2 cellular contexts compared by ENCODE assay signal in the genomic region with DNA sequence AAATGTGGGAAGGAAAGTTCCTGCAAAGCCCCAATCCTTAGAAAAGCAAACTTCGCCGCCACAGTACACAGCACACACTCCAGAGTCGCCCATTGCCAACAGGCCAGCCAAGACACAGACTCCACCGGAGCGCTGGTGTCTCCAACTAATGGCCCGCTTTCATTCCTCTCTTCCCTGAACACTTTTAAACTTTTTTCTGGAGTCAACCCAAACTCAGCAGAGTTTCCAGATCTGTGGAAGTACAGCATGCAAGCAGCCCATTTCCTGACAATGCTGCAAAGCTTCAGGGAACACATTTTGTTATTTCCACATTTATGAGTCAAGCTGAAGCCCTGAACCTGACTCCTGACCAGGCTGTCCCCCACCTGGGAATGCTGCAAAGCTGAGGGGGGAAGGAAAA.
TF ChIP-seq lines count a peak whose summit lies in the region.

No MANE protein-coding gene starts in this region.

TF ChIP-seq in GM23338, 12 proteins besides CTCF, POLR2A, EP300 and RAD21 (continued from another document):
- TF ChIP-seq, protein P1, sequence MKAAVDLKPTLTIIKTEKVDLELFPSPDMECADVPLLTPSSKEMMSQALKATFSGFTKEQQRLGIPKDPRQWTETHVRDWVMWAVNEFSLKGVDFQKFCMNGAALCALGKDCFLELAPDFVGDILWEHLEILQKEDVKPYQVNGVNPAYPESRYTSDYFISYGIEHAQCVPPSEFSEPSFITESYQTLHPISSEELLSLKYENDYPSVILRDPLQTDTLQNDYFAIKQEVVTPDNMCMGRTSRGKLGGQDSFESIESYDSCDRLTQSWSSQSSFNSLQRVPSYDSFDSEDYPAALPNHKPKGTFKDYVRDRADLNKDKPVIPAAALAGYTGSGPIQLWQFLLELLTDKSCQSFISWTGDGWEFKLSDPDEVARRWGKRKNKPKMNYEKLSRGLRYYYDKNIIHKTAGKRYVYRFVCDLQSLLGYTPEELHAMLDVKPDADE (IDR thresholded peaks at IDR 0.05): no peak
- TF ChIP-seq ZNF331 (CRISPR knock-in tag; IDR thresholded peaks at IDR 0.05; ENCODE audit: low read depth): no peak
- no peak for TF ChIP-seq NANOG (IDR thresholded peaks at IDR 0.05; ENCODE audit: borderline replicate concordance)
- TF ChIP-seq, protein P2, sequence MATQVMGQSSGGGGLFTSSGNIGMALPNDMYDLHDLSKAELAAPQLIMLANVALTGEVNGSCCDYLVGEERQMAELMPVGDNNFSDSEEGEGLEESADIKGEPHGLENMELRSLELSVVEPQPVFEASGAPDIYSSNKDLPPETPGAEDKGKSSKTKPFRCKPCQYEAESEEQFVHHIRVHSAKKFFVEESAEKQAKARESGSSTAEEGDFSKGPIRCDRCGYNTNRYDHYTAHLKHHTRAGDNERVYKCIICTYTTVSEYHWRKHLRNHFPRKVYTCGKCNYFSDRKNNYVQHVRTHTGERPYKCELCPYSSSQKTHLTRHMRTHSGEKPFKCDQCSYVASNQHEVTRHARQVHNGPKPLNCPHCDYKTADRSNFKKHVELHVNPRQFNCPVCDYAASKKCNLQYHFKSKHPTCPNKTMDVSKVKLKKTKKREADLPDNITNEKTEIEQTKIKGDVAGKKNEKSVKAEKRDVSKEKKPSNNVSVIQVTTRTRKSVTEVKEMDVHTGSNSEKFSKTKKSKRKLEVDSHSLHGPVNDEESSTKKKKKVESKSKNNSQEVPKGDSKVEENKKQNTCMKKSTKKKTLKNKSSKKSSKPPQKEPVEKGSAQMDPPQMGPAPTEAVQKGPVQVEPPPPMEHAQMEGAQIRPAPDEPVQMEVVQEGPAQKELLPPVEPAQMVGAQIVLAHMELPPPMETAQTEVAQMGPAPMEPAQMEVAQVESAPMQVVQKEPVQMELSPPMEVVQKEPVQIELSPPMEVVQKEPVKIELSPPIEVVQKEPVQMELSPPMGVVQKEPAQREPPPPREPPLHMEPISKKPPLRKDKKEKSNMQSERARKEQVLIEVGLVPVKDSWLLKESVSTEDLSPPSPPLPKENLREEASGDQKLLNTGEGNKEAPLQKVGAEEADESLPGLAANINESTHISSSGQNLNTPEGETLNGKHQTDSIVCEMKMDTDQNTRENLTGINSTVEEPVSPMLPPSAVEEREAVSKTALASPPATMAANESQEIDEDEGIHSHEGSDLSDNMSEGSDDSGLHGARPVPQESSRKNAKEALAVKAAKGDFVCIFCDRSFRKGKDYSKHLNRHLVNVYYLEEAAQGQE (IDR thresholded peaks at IDR 0.05; ENCODE audit: unreplicated experiment): no peak
- TF ChIP-seq, protein P3, sequence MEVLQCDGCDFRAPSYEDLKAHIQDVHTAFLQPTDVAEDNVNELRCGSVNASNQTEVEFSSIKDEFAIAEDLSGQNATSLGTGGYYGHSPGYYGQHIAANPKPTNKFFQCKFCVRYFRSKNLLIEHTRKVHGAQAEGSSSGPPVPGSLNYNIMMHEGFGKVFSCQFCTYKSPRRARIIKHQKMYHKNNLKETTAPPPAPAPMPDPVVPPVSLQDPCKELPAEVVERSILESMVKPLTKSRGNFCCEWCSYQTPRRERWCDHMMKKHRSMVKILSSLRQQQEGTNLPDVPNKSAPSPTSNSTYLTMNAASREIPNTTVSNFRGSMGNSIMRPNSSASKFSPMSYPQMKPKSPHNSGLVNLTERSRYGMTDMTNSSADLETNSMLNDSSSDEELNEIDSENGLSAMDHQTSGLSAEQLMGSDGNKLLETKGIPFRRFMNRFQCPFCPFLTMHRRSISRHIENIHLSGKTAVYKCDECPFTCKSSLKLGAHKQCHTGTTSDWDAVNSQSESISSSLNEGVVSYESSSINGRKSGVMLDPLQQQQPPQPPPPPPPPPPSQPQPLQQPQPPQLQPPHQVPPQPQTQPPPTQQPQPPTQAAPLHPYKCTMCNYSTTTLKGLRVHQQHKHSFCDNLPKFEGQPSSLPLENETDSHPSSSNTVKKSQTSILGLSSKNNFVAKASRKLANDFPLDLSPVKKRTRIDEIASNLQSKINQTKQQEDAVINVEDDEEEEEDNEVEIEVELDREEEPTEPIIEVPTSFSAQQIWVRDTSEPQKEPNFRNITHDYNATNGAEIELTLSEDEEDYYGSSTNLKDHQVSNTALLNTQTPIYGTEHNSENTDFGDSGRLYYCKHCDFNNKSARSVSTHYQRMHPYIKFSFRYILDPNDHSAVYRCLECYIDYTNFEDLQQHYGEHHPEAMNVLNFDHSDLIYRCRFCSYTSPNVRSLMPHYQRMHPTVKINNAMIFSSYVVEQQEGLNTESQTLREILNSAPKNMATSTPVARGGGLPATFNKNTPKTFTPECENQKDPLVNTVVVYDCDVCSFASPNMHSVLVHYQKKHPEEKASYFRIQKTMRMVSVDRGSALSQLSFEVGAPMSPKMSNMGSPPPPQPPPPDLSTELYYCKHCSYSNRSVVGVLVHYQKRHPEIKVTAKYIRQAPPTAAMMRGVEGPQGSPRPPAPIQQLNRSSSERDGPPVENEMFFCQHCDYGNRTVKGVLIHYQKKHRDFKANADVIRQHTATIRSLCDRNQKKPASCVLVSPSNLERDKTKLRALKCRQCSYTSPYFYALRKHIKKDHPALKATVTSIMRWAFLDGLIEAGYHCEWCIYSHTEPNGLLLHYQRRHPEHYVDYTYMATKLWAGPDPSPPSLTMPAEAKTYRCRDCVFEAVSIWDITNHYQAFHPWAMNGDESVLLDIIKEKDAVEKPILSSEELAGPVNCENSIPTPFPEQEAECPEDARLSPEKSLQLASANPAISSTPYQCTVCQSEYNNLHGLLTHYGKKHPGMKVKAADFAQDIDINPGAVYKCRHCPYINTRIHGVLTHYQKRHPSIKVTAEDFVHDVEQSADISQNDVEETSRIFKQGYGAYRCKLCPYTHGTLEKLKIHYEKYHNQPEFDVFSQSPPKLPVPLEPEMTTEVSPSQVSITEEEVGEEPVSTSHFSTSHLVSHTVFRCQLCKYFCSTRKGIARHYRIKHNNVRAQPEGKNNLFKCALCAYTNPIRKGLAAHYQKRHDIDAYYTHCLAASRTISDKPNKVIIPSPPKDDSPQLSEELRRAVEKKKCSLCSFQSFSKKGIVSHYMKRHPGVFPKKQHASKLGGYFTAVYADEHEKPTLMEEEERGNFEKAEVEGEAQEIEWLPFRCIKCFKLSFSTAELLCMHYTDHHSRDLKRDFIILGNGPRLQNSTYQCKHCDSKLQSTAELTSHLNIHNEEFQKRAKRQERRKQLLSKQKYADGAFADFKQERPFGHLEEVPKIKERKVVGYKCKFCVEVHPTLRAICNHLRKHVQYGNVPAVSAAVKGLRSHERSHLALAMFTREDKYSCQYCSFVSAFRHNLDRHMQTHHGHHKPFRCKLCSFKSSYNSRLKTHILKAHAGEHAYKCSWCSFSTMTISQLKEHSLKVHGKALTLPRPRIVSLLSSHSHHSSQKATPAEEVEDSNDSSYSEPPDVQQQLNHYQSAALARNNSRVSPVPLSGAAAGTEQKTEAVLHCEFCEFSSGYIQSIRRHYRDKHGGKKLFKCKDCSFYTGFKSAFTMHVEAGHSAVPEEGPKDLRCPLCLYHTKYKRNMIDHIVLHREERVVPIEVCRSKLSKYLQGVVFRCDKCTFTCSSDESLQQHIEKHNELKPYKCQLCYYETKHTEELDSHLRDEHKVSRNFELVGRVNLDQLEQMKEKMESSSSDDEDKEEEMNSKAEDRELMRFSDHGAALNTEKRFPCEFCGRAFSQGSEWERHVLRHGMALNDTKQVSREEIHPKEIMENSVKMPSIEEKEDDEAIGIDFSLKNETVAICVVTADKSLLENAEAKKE (CRISPR knock-in tag; IDR thresholded peaks at IDR 0.05): no peak
- TF ChIP-seq EZH2 (IDR thresholded peaks at IDR 0.05; ENCODE audit: low read depth, unreplicated experiment): no peak
- TF ChIP-seq JUNB (IDR thresholded peaks at IDR 0.05; ENCODE audit: unreplicated experiment): no peak
- TF ChIP-seq ZNF114 (CRISPR knock-in tag; IDR thresholded peaks at IDR 0.05): no peak
- TF ChIP-seq STAT1 (IDR thresholded peaks at IDR 0.05; ENCODE audit: unreplicated experiment): no peak

TF ChIP-seq in endothelial cell of umbilical vein, 7 proteins besides CTCF, POLR2A, EP300 and RAD21 (continued from another document):
- TF ChIP-seq, protein P4, sequence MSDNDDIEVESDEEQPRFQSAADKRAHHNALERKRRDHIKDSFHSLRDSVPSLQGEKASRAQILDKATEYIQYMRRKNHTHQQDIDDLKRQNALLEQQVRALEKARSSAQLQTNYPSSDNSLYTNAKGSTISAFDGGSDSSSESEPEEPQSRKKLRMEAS (IDR thresholded peaks at IDR 0.05; ENCODE audit: insufficient read depth, insufficient read length): no peak
- TF ChIP-seq MYC (IDR thresholded peaks at IDR 0.05; ENCODE audit: low read depth, low read length): no peak
